Comparison of ENCODE assay signal across 10 cellular contexts in the genomic region with DNA sequence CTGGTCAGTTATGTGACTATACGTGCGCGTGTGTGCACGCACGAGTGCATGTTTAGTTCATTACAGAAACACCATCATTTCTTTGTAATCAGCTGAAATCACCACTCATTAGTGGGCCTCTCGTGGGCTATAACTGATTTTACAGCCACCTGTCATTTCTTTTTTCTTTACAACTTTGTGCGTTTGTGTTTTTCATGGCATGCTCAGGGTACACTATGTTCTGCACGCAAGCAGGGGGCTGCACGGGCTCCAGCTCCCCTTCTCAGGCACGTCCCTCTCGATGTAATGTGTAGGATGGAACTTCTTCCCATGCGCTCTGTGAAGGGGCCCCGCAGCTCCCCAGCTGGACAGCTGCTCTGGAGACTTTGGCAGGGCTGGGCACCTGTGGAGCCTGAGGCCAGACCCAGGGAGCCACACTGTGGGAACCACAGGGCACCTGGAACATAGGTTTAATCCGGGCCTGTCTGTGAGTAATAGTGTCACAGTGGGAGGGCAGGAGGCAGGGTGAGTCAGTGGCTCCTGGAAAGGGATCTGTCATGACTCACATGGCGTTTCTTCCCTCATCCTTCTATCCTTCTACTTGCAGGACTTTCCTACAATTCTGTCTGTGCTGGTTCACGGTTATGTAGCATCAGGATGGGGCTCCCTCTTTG. TPM values are rescaled to one million over a fixed set of nuclear protein-coding genes. Genes with fewer than 3 reads are reported as not detected.
DNase-seq lines count a peak whose midpoint lies in the region; ATAC-seq and TF ChIP-seq lines count a peak whose summit lies in the region.
"Had no signal": no experiment of that assay in that cellular context is flagged by ENCODE, and none has a peak within 500 bp of the region (broad histone marks: within the 10 kb centered on the region; RNA-seq: fewer than 3 reads in every experiment).

No MANE protein-coding gene starts in this region.

- H3K4me1 ChIP-seq in OCI-LY3 (ENCODE audit: low read length): peaks cover 7% of the 10 kb centered on the region

- no peak overlapping the region for H3K4me2 ChIP-seq in OCI-LY3 (ENCODE audit: low read length)

- no peak for ATAC-seq in GM21423 (IDR thresholded peaks at IDR 0.05; ENCODE audit: unreplicated experiment)

- H4K20me1 ChIP-seq in OCI-LY3 (ENCODE audit: insufficient read depth, low read length): no peaks in the 10 kb centered on the region

- H3K27ac Mint-ChIP-seq in osteocyte (ENCODE audit: unreplicated experiment): no peak overlapping the region

- peaks cover 13% of the 10 kb centered on the region for H3K27me3 Mint-ChIP-seq in osteocyte (ENCODE audit: unreplicated experiment)

- H3K79me2 ChIP-seq in OCI-LY3 (ENCODE audit: low read length): no peaks in the 10 kb centered on the region

- no peaks in the 10 kb centered on the region for H3K9me3 Mint-ChIP-seq in osteocyte (ENCODE audit: unreplicated experiment)

- H3K4me3 Mint-ChIP-seq in osteocyte (ENCODE audit: unreplicated experiment): no peak overlapping the region

- no peaks in the 10 kb centered on the region for H3K9me3 ChIP-seq in OCI-LY3 (ENCODE audit: insufficient read depth, low read length)

- H3K36me3 ChIP-seq in OCI-LY3 (replicated peaks; ENCODE audit: low read depth, low read length): no peaks in the 10 kb centered on the region

- H3K36me3 Mint-ChIP-seq in osteocyte (ENCODE audit: unreplicated experiment): no peaks in the 10 kb centered on the region

- no peak overlapping the region for H3K9ac ChIP-seq in OCI-LY3 (ENCODE audit: low read length)

- H2AFZ ChIP-seq in OCI-LY3 (ENCODE audit: low read depth, low read length): peak overlapping the region; percentile 41; the same call in 1 of the 2 replicates

- H3K27ac ChIP-seq in OCI-LY3 (ENCODE audit: low read length) (no peak overlapping the region), epithelial cell of prostate (no peak overlapping the region), substantia nigra (ENCODE audit: low read depth, low read length, poor library complexity, severe bottlenecking) (no peak overlapping the region)

- H3K4me3 ChIP-seq in OCI-LY3 (ENCODE audit: low read length): no peak overlapping the region

- no peak for TF ChIP-seq CTCF in OCI-LY3 (IDR thresholded peaks at IDR 0.05; ENCODE audit: low read depth, low read length)
- TF ChIP-seq CTCF in osteocyte (IDR thresholded peaks at IDR 0.05): no peak

- peaks cover 16% of the 10 kb centered on the region for H3K4me1 Mint-ChIP-seq in osteocyte (ENCODE audit: unreplicated experiment)

- peak; percentile 88 for DNase-seq in EL
- peak; percentile 61 for DNase-seq in epithelial cell of prostate (ENCODE audit: low read depth, low spot score)
- peak; percentile 84 for DNase-seq in osteocyte (ENCODE audit: extremely low spot score, unreplicated experiment)
- no peak for DNase-seq in substantia nigra (lab: John Stamatoyannopoulos, UW)
- no peak for DNase-seq in NCI-H2196 treated with DMSO at 0.1 percent for 48 hours (lab: John Stamatoyannopoulos, UW; ENCODE audit: unreplicated experiment)
- DNase-seq in NCI-H524 (lab: John Stamatoyannopoulos, UW): no peak
- DNase-seq: GOT3 had no signal

- H3K27me3 ChIP-seq in OCI-LY3 (ENCODE audit: low read depth, low read length): peaks cover 16% of the 10 kb centered on the region; the same call in 1 of the 2 replicates

RNA-seq across cellular contexts. Expression of a gene that starts 4.9 kb away (rescaled TPM):
- total RNA-seq in osteocyte: not detected in 2 replicates
- total RNA-seq: T-helper 1 cell treated with Interleukin-12 subunit alpha and Interleukin-12 subunit beta and Interleukin-4 antibody, amounts not matched to agents 30 ng/mL and 1 ng/mL, for 36 hours had no signal

RNA-seq across cellular contexts. Expression of a gene that starts 16.4 kb away (rescaled TPM):
- total RNA-seq in osteocyte: 89.5 and 106 TPM in 2 replicates

RNA-seq across cellular contexts. Expression of a gene that starts 43.2 kb away (rescaled TPM):
- total RNA-seq in osteocyte: not detected in 2 replicates
- total RNA-seq: T-helper 1 cell treated with Interleukin-12 subunit alpha and Interleukin-12 subunit beta and Interleukin-4 antibody, amounts not matched to agents 30 ng/mL and 1 ng/mL, for 36 hours had no signal

Comparison
In these comparisons a context has a peak if more than half of its experiments do, and no peak if none do; other contexts are left out.
1. DNase-seq: peak in EL (single experiment), epithelial cell of prostate (single experiment) and osteocyte (single experiment); none in substantia nigra (0 of 49), NCI-H2196 treated with DMSO at 0.1 percent for 48 hours (single experiment) and NCI-H524 (0 of 2).